In genomic region chr11:119483341-119483880, GRCh38 we compare ENCODE assay signal across 20 cellular contexts.
"Had no signal": no experiment of that assay in that cellular context is flagged by ENCODE, and none has a peak within 500 bp of the region (broad histone marks: within the 10 kb centered on the region; RNA-seq: fewer than 3 reads in every experiment).

No MANE protein-coding gene starts in this region.

- H3K9me3 Mint-ChIP-seq: activated CD8-positive, alpha-beta T cell treated with anti-CD3 and anti-CD28 coated beads for 36 hours; activated T-helper 2 cell treated with anti-CD3 and anti-CD28 coated beads, Interferon-gamma antibody, Interleukin-2, Interleukin-4, amounts not matched to agents 10 μg/mL and 5 μg/mL and 100 μg/mL, durations not matched to agents 14 hours and 24 hours and 36 hours had no signal

- H3K27ac Mint-ChIP-seq: activated CD4-positive, alpha-beta T cell treated with anti-CD3 and anti-CD28 coated beads for 36 hours; activated CD8-positive, alpha-beta T cell treated with anti-CD3 and anti-CD28 coated beads for 36 hours; activated T-helper 2 cell treated with anti-CD3 and anti-CD28 coated beads, Interferon-gamma antibody, Interleukin-2, Interleukin-4, amounts not matched to agents 10 μg/mL and 5 μg/mL and 100 μg/mL, durations not matched to agents 14 hours and 24 hours and 36 hours; naive thymus-derived CD4-positive, alpha-beta T cell; progenitor cell of endocrine pancreas had no signal

- H3K36me3 Mint-ChIP-seq: naive thymus-derived CD4-positive, alpha-beta T cell had no signal

- H3K36me3 ChIP-seq: colonic mucosa, esophagus squamous epithelium, left lung, neutrophil had no signal

- H3K27me3 ChIP-seq: colonic mucosa, testis had no signal

- H3K9me3 ChIP-seq: colonic mucosa, esophagus squamous epithelium, left lung, mucosa of descending colon, neutrophil, testis had no signal

- H3K27ac ChIP-seq: colonic mucosa, esophagus squamous epithelium, left lung, neutrophil, skin epidermis, testis had no signal

- H3K4me3 ChIP-seq: colonic mucosa, esophagus squamous epithelium, left lung, mucosa of descending colon, skin epidermis, testis had no signal

- H3K4me1 Mint-ChIP-seq: activated CD4-positive, alpha-beta T cell treated with anti-CD3 and anti-CD28 coated beads for 36 hours had no signal

- DNase-seq: activated CD4-positive, alpha-beta T cell treated with anti-CD3 and anti-CD28 coated beads for 36 hours; activated CD8-positive, alpha-beta T cell treated with anti-CD3 and anti-CD28 coated beads for 36 hours; activated naive CD4-positive, alpha-beta T cell treated with anti-CD3 and anti-CD28 coated beads, Interleukin-2, amount 50 U/mL, for 16 hours; caudate nucleus; colonic mucosa; effector CD4-positive, alpha-beta T cell; esophagus squamous epithelium; hippocampal formation; kidney; mucosa of descending colon; right cardiac atrium; stimulated activated naive CD8-positive, alpha-beta T cell treated with anti-CD3 and anti-CD28 coated beads, Interleukin-15, Interleukin-2, amounts not matched to agents 100 U/mL and 50 U/mL, for 24 hours; testis had no signal

- ATAC-seq: activated CD4-positive, alpha-beta T cell treated with anti-CD3 and anti-CD28 coated beads for 36 hours; activated CD8-positive, alpha-beta T cell treated with anti-CD3 and anti-CD28 coated beads for 36 hours; left lung; mucosa of descending colon; naive thymus-derived CD4-positive, alpha-beta T cell; right cardiac atrium; SK-N-SH treated with all-trans-retinoic acid at 6 μM for 48 hours; stimulated activated naive CD8-positive, alpha-beta T cell treated with anti-CD3 and anti-CD28 coated beads, Interleukin-15, Interleukin-2, amounts not matched to agents 100 U/mL and 50 U/mL, for 24 hours had no signal

- H3K4me3 Mint-ChIP-seq: activated CD4-positive, alpha-beta T cell treated with anti-CD3 and anti-CD28 coated beads for 36 hours; activated CD8-positive, alpha-beta T cell treated with anti-CD3 and anti-CD28 coated beads for 36 hours; naive thymus-derived CD4-positive, alpha-beta T cell had no signal

- H3K4me1 ChIP-seq: colonic mucosa had no signal
